In the genomic region with DNA sequence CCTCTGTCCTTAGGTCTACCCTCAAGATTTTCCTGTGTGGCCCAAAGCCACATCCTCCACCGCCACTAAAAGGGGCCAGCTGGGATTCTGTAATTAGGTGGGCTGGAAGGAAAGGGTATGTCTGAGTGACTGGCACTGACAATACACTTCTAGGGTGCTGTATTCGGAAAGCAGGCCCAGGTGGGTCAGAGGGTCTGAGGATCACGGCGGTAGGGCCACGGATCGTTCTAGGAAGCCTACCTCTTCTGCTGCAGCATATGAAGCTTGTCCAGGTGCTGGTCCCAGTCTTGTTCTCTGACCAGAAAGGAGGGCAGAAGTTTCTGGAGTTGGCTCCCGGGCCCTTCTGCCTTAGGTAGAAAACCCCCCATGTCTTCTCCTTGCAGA, we compare ENCODE assay signal across 33 cellular contexts. TPM values are rescaled to one million over a fixed set of nuclear protein-coding genes. Genes with fewer than 3 reads are reported as not detected.
"Had no signal": no experiment of that assay in that cellular context is flagged by ENCODE, and none has a peak within 500 bp of the region (broad histone marks: within the 10 kb centered on the region; RNA-seq: fewer than 3 reads in every experiment).

No MANE protein-coding gene starts in this region.

- DNase-seq: activated CD4-positive, alpha-beta memory T cell treated with anti-CD3 and anti-CD28 coated beads for 36 hours; activated CD4-positive, alpha-beta T cell treated with anti-CD3 and anti-CD28 coated beads for 36 hours; activated CD4-positive, alpha-beta T cell treated with anti-CD3 and anti-CD28 coated beads, Interleukin-2, amount 10 ng/mL, durations not matched to agents 24 days and 14 days; activated CD4-positive, CD25-positive, alpha-beta regulatory T cell; activated CD4-positive, CD25-positive, alpha-beta regulatory T cell treated with anti-CD3 and anti-CD28 coated beads, Interleukin-2, amount 50 U/mL, for 72 hours; activated CD8-positive, alpha-beta memory T cell treated with anti-CD3 and anti-CD28 coated beads, Interleukin-2, amount 10 ng/mL, durations not matched to agents 7 days and 5 days; activated CD8-positive, alpha-beta memory T cell treated with anti-CD3 and anti-CD28 coated beads, Interleukin-2, amount 50 U/mL, for 4 hours; activated CD8-positive, alpha-beta T cell treated with anti-CD3 and anti-CD28 coated beads, Interleukin-2, amount 10 ng/mL, durations not matched to agents 7 days and 5 days; activated effector memory CD4-positive, alpha-beta T cell treated with anti-CD3 and anti-CD28 coated beads, Interleukin-2, amount 50 U/mL, for 16 hours; activated naive CD4-positive, alpha-beta T cell treated with anti-CD3 and anti-CD28 coated beads for 36 hours; activated naive CD8-positive, alpha-beta T cell treated with anti-CD3 and anti-CD28 coated beads for 36 hours; activated naive CD8-positive, alpha-beta T cell treated with anti-CD3 and anti-CD28 coated beads, Interleukin-2, amount 50 U/mL, for 24 hours; activated T-cell treated with anti-CD3 and anti-CD28 coated beads, Interleukin-2, amount 50 U/mL, for 1 hour; activated T-cell treated with anti-CD3 and anti-CD28 coated beads, Interleukin-2, amount 50 U/mL, for 48 hours; adrenal gland; amygdala; aorta; body of pancreas; central memory CD4-positive, alpha-beta T cell; cerebellar nuclear complex; colonic mucosa; dermis blood vessel endothelial cell; effector CD4-positive, alpha-beta T cell; effector memory CD8-positive, alpha-beta T cell; foreskin keratinocyte; gastrocnemius medialis; heart right ventricle; T-helper 2 cell had no signal

- H3K9me3 ChIP-seq: adrenal gland, body of pancreas, colonic mucosa, esophagus muscularis mucosa, gastrocnemius medialis, heart right ventricle had no signal

- H3K27ac ChIP-seq: adrenal gland, body of pancreas, colonic mucosa, esophagus muscularis mucosa, foreskin keratinocyte, gastrocnemius medialis, heart right ventricle, hepatocyte had no signal

- ATAC-seq: activated CD4-positive, alpha-beta T cell treated with anti-CD3 and anti-CD28 coated beads for 36 hours; activated CD8-positive, alpha-beta memory T cell treated with anti-CD3 and anti-CD28 coated beads, Interleukin-2, amount 10 ng/mL, durations not matched to agents 7 days and 5 days; activated CD8-positive, alpha-beta T cell treated with anti-CD3 and anti-CD28 coated beads, Interleukin-2, amount 10 ng/mL, durations not matched to agents 7 days and 5 days; activated naive CD8-positive, alpha-beta T cell treated with anti-CD3 and anti-CD28 coated beads, Interleukin-2, amount 50 U/mL, for 24 hours; body of pancreas; effector memory CD8-positive, alpha-beta T cell; foreskin keratinocyte; gastrocnemius medialis; heart right ventricle had no signal

- H2AFZ ChIP-seq: hepatocyte had no signal

- H3K4me1 ChIP-seq: adrenal gland, body of pancreas, colonic mucosa, esophagus muscularis mucosa, foreskin keratinocyte, gastrocnemius medialis had no signal

- H3K4me3 ChIP-seq: adrenal gland, body of pancreas, colonic mucosa, esophagus muscularis mucosa, gastrocnemius medialis, heart right ventricle, hepatocyte had no signal

- H3K4me2 ChIP-seq: hepatocyte had no signal

- H3K36me3 ChIP-seq: adrenal gland, colonic mucosa, esophagus muscularis mucosa, gastrocnemius medialis, heart right ventricle had no signal

- H3K27me3 ChIP-seq: adrenal gland, body of pancreas, colonic mucosa, esophagus muscularis mucosa, foreskin keratinocyte, gastrocnemius medialis, hepatocyte had no signal

RNA-seq across cellular contexts. Expression of gene TRPV5, which starts 0.5 kb away (rescaled TPM):
- total RNA-seq: activated CD4-positive, alpha-beta memory T cell treated with anti-CD3 and anti-CD28 coated beads for 36 hours; activated CD4-positive, alpha-beta T cell treated with anti-CD3 and anti-CD28 coated beads for 36 hours; activated CD4-positive, alpha-beta T cell treated with anti-CD3 and anti-CD28 coated beads, Interleukin-2, amount 10 ng/mL, durations not matched to agents 24 days and 14 days; activated CD8-positive, alpha-beta memory T cell treated with anti-CD3 and anti-CD28 coated beads for 36 hours; activated CD8-positive, alpha-beta memory T cell treated with anti-CD3 and anti-CD28 coated beads, Interleukin-2, amount 10 ng/mL, durations not matched to agents 7 days and 5 days; activated CD8-positive, alpha-beta T cell treated with anti-CD3 and anti-CD28 coated beads, Interleukin-2, amount 10 ng/mL, durations not matched to agents 7 days and 5 days; activated naive CD4-positive, alpha-beta T cell treated with anti-CD3 and anti-CD28 coated beads for 36 hours; activated naive CD8-positive, alpha-beta T cell treated with anti-CD3 and anti-CD28 coated beads for 36 hours; activated T-helper 1 cell treated with anti-CD3 and anti-CD28 coated beads, Interleukin-12 subunit alpha, Interleukin-12 subunit beta, Interleukin-2, Interleukin-4 antibody, amounts not matched to agents 30 ng/mL and 10 ng/mL and 1 ng/mL, durations not matched to agents 14 hours and 24 hours and 36 hours; activated T-helper 2 cell treated with anti-CD3 and anti-CD28 coated beads, Interferon-gamma antibody, Interleukin-2, Interleukin-4, amounts not matched to agents 10 μg/mL and 5 μg/mL and 100 μg/mL, durations not matched to agents 14 hours and 24 hours and 36 hours; adrenal gland; aorta; body of pancreas; colonic mucosa; dermis blood vessel endothelial cell; foreskin keratinocyte; gastrocnemius medialis; heart right ventricle; hepatocyte had no signal
- polyA plus RNA-seq: adrenal gland, aorta, foreskin keratinocyte, heart right ventricle, hepatocyte had no signal

RNA-seq across cellular contexts. Expression of gene LLCFC1, which starts 6.2 kb away (rescaled TPM):
- total RNA-seq: activated CD4-positive, alpha-beta memory T cell treated with anti-CD3 and anti-CD28 coated beads for 36 hours; activated CD4-positive, alpha-beta T cell treated with anti-CD3 and anti-CD28 coated beads for 36 hours; activated CD4-positive, alpha-beta T cell treated with anti-CD3 and anti-CD28 coated beads, Interleukin-2, amount 10 ng/mL, durations not matched to agents 24 days and 14 days; activated CD8-positive, alpha-beta memory T cell treated with anti-CD3 and anti-CD28 coated beads for 36 hours; activated CD8-positive, alpha-beta memory T cell treated with anti-CD3 and anti-CD28 coated beads, Interleukin-2, amount 10 ng/mL, durations not matched to agents 7 days and 5 days; activated CD8-positive, alpha-beta T cell treated with anti-CD3 and anti-CD28 coated beads, Interleukin-2, amount 10 ng/mL, durations not matched to agents 7 days and 5 days; activated naive CD4-positive, alpha-beta T cell treated with anti-CD3 and anti-CD28 coated beads for 36 hours; activated naive CD8-positive, alpha-beta T cell treated with anti-CD3 and anti-CD28 coated beads for 36 hours; activated T-helper 1 cell treated with anti-CD3 and anti-CD28 coated beads, Interleukin-12 subunit alpha, Interleukin-12 subunit beta, Interleukin-2, Interleukin-4 antibody, amounts not matched to agents 30 ng/mL and 10 ng/mL and 1 ng/mL, durations not matched to agents 14 hours and 24 hours and 36 hours; activated T-helper 2 cell treated with anti-CD3 and anti-CD28 coated beads, Interferon-gamma antibody, Interleukin-2, Interleukin-4, amounts not matched to agents 10 μg/mL and 5 μg/mL and 100 μg/mL, durations not matched to agents 14 hours and 24 hours and 36 hours; adrenal gland; aorta; body of pancreas; colonic mucosa; dermis blood vessel endothelial cell; esophagus muscularis mucosa; foreskin keratinocyte; gastrocnemius medialis; heart right ventricle; hepatocyte had no signal
- polyA plus RNA-seq: adrenal gland, aorta, foreskin keratinocyte, heart right ventricle, hepatocyte had no signal

RNA-seq across cellular contexts. Expression of gene KEL, which starts 29.1 kb away (rescaled TPM):
- total RNA-seq: activated T-helper 1 cell treated with anti-CD3 and anti-CD28 coated beads, Interleukin-12 subunit alpha, Interleukin-12 subunit beta, Interleukin-2, Interleukin-4 antibody, amounts not matched to agents 30 ng/mL and 10 ng/mL and 1 ng/mL, durations not matched to agents 14 hours and 24 hours and 36 hours; dermis blood vessel endothelial cell; foreskin keratinocyte; gastrocnemius medialis had no signal

RNA-seq across cellular contexts. Expression of gene TRPV6, which starts 47.5 kb away (rescaled TPM):
- total RNA-seq: activated CD4-positive, alpha-beta memory T cell treated with anti-CD3 and anti-CD28 coated beads for 36 hours; activated CD4-positive, alpha-beta T cell treated with anti-CD3 and anti-CD28 coated beads for 36 hours; activated CD4-positive, alpha-beta T cell treated with anti-CD3 and anti-CD28 coated beads, Interleukin-2, amount 10 ng/mL, durations not matched to agents 24 days and 14 days; activated CD8-positive, alpha-beta memory T cell treated with anti-CD3 and anti-CD28 coated beads for 36 hours; activated CD8-positive, alpha-beta memory T cell treated with anti-CD3 and anti-CD28 coated beads, Interleukin-2, amount 10 ng/mL, durations not matched to agents 7 days and 5 days; activated CD8-positive, alpha-beta T cell treated with anti-CD3 and anti-CD28 coated beads, Interleukin-2, amount 10 ng/mL, durations not matched to agents 7 days and 5 days; activated naive CD4-positive, alpha-beta T cell treated with anti-CD3 and anti-CD28 coated beads for 36 hours; activated naive CD8-positive, alpha-beta T cell treated with anti-CD3 and anti-CD28 coated beads for 36 hours; activated T-helper 1 cell treated with anti-CD3 and anti-CD28 coated beads, Interleukin-12 subunit alpha, Interleukin-12 subunit beta, Interleukin-2, Interleukin-4 antibody, amounts not matched to agents 30 ng/mL and 10 ng/mL and 1 ng/mL, durations not matched to agents 14 hours and 24 hours and 36 hours; activated T-helper 2 cell treated with anti-CD3 and anti-CD28 coated beads, Interferon-gamma antibody, Interleukin-2, Interleukin-4, amounts not matched to agents 10 μg/mL and 5 μg/mL and 100 μg/mL, durations not matched to agents 14 hours and 24 hours and 36 hours; dermis blood vessel endothelial cell; esophagus muscularis mucosa; gastrocnemius medialis; heart right ventricle had no signal
